Comparison of ENCODE assay signal across 2 cellular contexts in genomic region chr11:124483422-124483821, GRCh38.
TF ChIP-seq lines count a peak whose summit lies in the region.

No MANE protein-coding gene starts in this region.

TF ChIP-seq in GM23338, 12 proteins besides CTCF, POLR2A, EP300 and RAD21:
- no peak for TF ChIP-seq ZNF331 (CRISPR knock-in tag; IDR thresholded peaks at IDR 0.05; ENCODE audit: low read depth)
- no peak for TF ChIP-seq NANOG (IDR thresholded peaks at IDR 0.05; ENCODE audit: borderline replicate concordance)
- no peak for TF ChIP-seq JUNB (IDR thresholded peaks at IDR 0.05; ENCODE audit: unreplicated experiment)
- TF ChIP-seq POLR2AphosphoS5 (IDR thresholded peaks at IDR 0.05; ENCODE audit: low read depth): no peak
- no peak for TF ChIP-seq ZNF114 (CRISPR knock-in tag; IDR thresholded peaks at IDR 0.05)
- no peak for TF ChIP-seq EZH2phosphoT487 (IDR thresholded peaks at IDR 0.05; ENCODE audit: unreplicated experiment)
- no peak for TF ChIP-seq REST (IDR thresholded peaks at IDR 0.05; ENCODE audit: unreplicated experiment)
- TF ChIP-seq EZH2 (IDR thresholded peaks at IDR 0.05; ENCODE audit: low read depth, unreplicated experiment): no peak
- TF ChIP-seq ETS1 (IDR thresholded peaks at IDR 0.05): no peak

TF ChIP-seq in WTC11, 78 proteins besides CTCF, POLR2A, EP300 and RAD21:
- TF ChIP-seq SMAD4 (CRISPR knock-in tag; IDR thresholded peaks at IDR 0.05) (no peak), ZNF396 (CRISPR knock-in tag; IDR thresholded peaks at IDR 0.05; ENCODE audit: borderline replicate concordance) (no peak), GTF2I (CRISPR knock-in tag; conservative IDR thresholded peaks at IDR 0.05) (no peak), ESRRA (CRISPR knock-in tag; IDR thresholded peaks at IDR 0.05; ENCODE audit: borderline replicate concordance) (no peak), STAT6 (CRISPR knock-in tag; conservative IDR thresholded peaks at IDR 0.05; ENCODE audit: low read depth) (no peak), ATF6 (CRISPR knock-in tag; IDR thresholded peaks at IDR 0.05) (no peak), EMX1 (CRISPR knock-in tag; IDR thresholded peaks at IDR 0.05) (no peak), ZNF219 (CRISPR knock-in tag; IDR thresholded peaks at IDR 0.05; ENCODE audit: borderline replicate concordance) (no peak), FOXP1 (CRISPR knock-in tag; IDR thresholded peaks at IDR 0.05; ENCODE audit: borderline replicate concordance) (no peak), KAT7 (CRISPR knock-in tag; IDR thresholded peaks at IDR 0.05; ENCODE audit: borderline replicate concordance) (no peak), CDX4 (CRISPR knock-in tag; IDR thresholded peaks at IDR 0.05; ENCODE audit: borderline replicate concordance) (no peak), AR (CRISPR knock-in tag; IDR thresholded peaks at IDR 0.05) (no peak), USF1 (CRISPR knock-in tag; IDR thresholded peaks at IDR 0.05) (no peak), RORB (CRISPR knock-in tag; IDR thresholded peaks at IDR 0.05) (no peak), ERG (CRISPR knock-in tag; IDR thresholded peaks at IDR 0.05) (no peak)
